Comparison of ENCODE assay signal across 18 cellular contexts in the genomic region with DNA sequence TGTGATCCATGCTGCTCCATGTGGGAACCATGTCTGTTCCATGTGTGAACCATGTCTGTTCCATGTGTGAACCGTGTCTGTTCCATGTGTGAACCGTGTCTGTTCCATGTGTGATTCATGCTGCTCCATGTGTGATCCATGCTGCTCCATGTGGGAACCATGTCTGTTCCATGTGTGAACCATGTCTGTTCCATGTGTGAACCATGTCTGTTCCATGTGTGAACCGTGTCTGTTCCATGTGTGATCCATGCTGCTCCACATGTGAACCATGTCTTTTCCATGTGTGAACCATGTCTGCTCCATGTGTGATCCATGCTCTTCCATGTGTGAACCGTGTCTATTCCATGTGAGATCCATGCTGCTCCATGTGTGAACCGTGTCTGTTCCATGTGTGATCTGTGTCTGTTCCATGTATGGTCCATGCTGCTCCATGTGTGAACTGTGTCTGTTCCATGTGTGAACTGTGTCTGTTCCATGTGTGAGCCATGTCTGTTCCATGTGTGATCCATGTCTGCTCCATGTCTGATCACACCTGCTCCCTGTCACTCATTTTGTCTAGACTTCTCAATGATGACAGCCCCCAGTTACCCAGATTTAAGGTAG. TPM values are rescaled to one million over a fixed set of nuclear protein-coding genes. Genes with fewer than 3 reads are reported as not detected.
"Had no signal": no experiment of that assay in that cellular context is flagged by ENCODE, and none has a peak within 500 bp of the region (broad histone marks: within the 10 kb centered on the region; RNA-seq: fewer than 3 reads in every experiment).

No MANE protein-coding gene starts in this region.

RNA-seq across cellular contexts. Expression of a gene that starts 56.8 kb away (rescaled TPM):
- total RNA-seq: kidney; left colon; mammary epithelial cell; naive thymus-derived CD8-positive, alpha-beta T cell; neural crest cell; osteoblast; pancreas; sigmoid colon; spleen; stomach; testis; thyroid gland; transverse colon; urinary bladder; vagina had no signal
- polyA plus RNA-seq: immature natural killer cell; mammary epithelial cell; naive thymus-derived CD8-positive, alpha-beta T cell; psoas muscle; sigmoid colon; small intestine; spleen; stomach; urinary bladder had no signal
